Comparison of ENCODE assay signal across 8 cellular contexts in genomic region chr1:160354388-160354985, GRCh38. TPM values are rescaled to one million over a fixed set of nuclear protein-coding genes. Genes with fewer than 3 reads are reported as not detected.
DNase-seq lines count a peak whose midpoint lies in the region; ATAC-seq, FAIRE-seq and TF ChIP-seq lines count a peak whose summit lies in the region.

No MANE protein-coding gene starts in this region.

- TF ChIP-seq CTCF in D721Med (IDR thresholded peaks at IDR 0.05; ENCODE audit: insufficient read depth, missing control alignments), result peak; percentile 79
- TF ChIP-seq CTCF in HL-60 (IDR thresholded peaks at IDR 0.05; ENCODE audit: insufficient read depth, low read length), result peak; percentile 48
- TF ChIP-seq CTCF in WI38 (IDR thresholded peaks at IDR 0.05; ENCODE audit: low read depth, low read length), result peak; percentile 54

- H3K27me3 ChIP-seq in HL-60 (ENCODE audit: insufficient read depth, poor library complexity, severe bottlenecking), result no peaks in the 10 kb centered on the region

- no peak overlapping the region for H3K27ac ChIP-seq in HL-60 (replicated peaks)

- intact Hi-C loops in posterior vena cava (cut with DNase I), result no loop called here

- ATAC-seq in left lobe of liver, result peak; percentile 35
- ATAC-seq in GM21528 (IDR thresholded peaks at IDR 0.05; ENCODE audit: low FRiP score, unreplicated experiment), result no peak
- no peak for ATAC-seq in GM19035 (IDR thresholded peaks at IDR 0.05; ENCODE audit: unreplicated experiment)

- DNase-seq in D721Med (ENCODE audit: insufficient read length, low spot score) (peak; percentile 44), HL-60 (ENCODE audit: low read depth in 1 of 2, low spot score in 1 of 2) (peak in 1 of 2 experiments; percentile 23), left lobe of liver (ENCODE audit: low spot score) (peak; percentile 15), posterior vena cava (ENCODE audit: low spot score) (no peak), NCI-H774 (lab: John Stamatoyannopoulos, UW) (no peak)

- FAIRE-seq in D721Med (lab: Jason Lieb, UNC), result peak; percentile 81

- H3K4me3 ChIP-seq in HL-60 (replicated peaks; ENCODE audit: insufficient read depth, low read length) (no peak overlapping the region), WI38 (ENCODE audit: low read depth, low read length) (no peak overlapping the region)

RNA-seq across cellular contexts. Expression of gene NCSTN, which starts 11.3 kb away (rescaled TPM):
- total RNA-seq in left lobe of liver (32.1 TPM), posterior vena cava (10 to 100 TPM; 57.3 to 78.9 TPM)

RNA-seq across cellular contexts. Expression of gene COPA, which starts 11.4 kb away (rescaled TPM):
- total RNA-seq in left lobe of liver (94.8 TPM), posterior vena cava (100 to 1,000 TPM; 165 to 172 TPM)

RNA-seq across cellular contexts. Expression of gene NHLH1, which starts 12.4 kb away (rescaled TPM):
- total RNA-seq in left lobe of liver (0.10 TPM), posterior vena cava (under 1 TPM in 1 of 2 donors, not detected in 1; 0.14 TPM)

RNA-seq across cellular contexts. Expression of gene VANGL2, which starts 45.9 kb away (rescaled TPM):
- total RNA-seq in left lobe of liver (0.20 TPM), posterior vena cava (1 to 10 TPM; 2.0 to 2.4 TPM)

Comparison
In these comparisons a context has a peak if more than half of its experiments do, and no peak if none do; other contexts are left out.
1. DNase-seq: peak in D721Med (single experiment) and left lobe of liver (single experiment); none in posterior vena cava (single experiment) and NCI-H774 (single experiment).
2. Peak in every context shown above with its lines, with median percentiles within 50 percentile points of each other: CTCF ChIP-seq.